1 cellular context compared by ENCODE assay signal in genomic region chr6:138258991-138259390, GRCh38.
A peak's percentile ranks its signal among the peaks of the same experiment; 100 is the strongest.
TF ChIP-seq lines count a peak whose summit lies in the region.

No MANE protein-coding gene starts in this region.

TF ChIP-seq in HepG2, 621 proteins besides CTCF, POLR2A, EP300 and RAD21 (continued from another document and continues in another):
- TF ChIP-seq, protein P1, sequence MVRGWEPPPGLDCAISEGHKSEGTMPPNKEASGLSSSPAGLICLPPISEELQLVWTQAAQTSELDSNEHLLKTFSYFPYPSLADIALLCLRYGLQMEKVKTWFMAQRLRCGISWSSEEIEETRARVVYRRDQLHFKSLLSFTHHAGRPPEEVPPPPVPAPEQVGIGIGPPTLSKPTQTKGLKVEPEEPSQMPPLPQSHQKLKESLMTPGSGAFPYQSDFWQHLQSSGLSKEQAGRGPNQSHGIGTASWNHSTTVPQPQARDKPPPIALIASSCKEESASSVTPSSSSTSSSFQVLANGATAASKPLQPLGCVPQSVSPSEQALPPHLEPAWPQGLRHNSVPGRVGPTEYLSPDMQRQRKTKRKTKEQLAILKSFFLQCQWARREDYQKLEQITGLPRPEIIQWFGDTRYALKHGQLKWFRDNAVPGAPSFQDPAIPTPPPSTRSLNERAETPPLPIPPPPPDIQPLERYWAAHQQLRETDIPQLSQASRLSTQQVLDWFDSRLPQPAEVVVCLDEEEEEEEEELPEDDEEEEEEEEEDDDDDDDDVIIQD (CRISPR knock-in tag; IDR thresholded peaks at IDR 0.05; ENCODE audit: low read depth): peak; percentile 81
- TF ChIP-seq BCL6 (CRISPR knock-in tag; IDR thresholded peaks at IDR 0.05): 0 out of 2 replicates have a peak, but pooled peaks have one; percentile 41
- TF ChIP-seq SAP130 (CRISPR knock-in tag; IDR thresholded peaks at IDR 0.05; ENCODE audit: low read depth): peak; percentile 79
- no peak for TF ChIP-seq HNRNPK (IDR thresholded peaks at IDR 0.05; ENCODE audit: low read depth, low read length, poor library complexity, severe bottlenecking)
- TF ChIP-seq TFAP4 (IDR thresholded peaks at IDR 0.05; ENCODE audit: borderline replicate concordance, low read depth): peak; percentile 13; the same call in 1 of the 2 replicates
- no peak for TF ChIP-seq ZMAT5 (CRISPR knock-in tag; IDR thresholded peaks at IDR 0.05; ENCODE audit: borderline replicate concordance, low read depth)
- TF ChIP-seq ZNF350 (CRISPR knock-in tag; IDR thresholded peaks at IDR 0.05; ENCODE audit: borderline replicate concordance, low read depth): no peak
- TF ChIP-seq KDM6A (CRISPR knock-in tag; IDR thresholded peaks at IDR 0.05; ENCODE audit: low read depth): 0 out of 2 replicates have a peak, but pooled peaks have one; percentile 20
- peak; percentile 72; the same call in 1 of the 2 replicates for TF ChIP-seq RXRB (CRISPR knock-in tag; IDR thresholded peaks at IDR 0.05; ENCODE audit: borderline replicate concordance)
- peak; percentile 86 for TF ChIP-seq SOX5 (CRISPR knock-in tag; IDR thresholded peaks at IDR 0.05; ENCODE audit: borderline replicate concordance)
- TF ChIP-seq ZFP36L2 (CRISPR knock-in tag; IDR thresholded peaks at IDR 0.05): no peak
- no peak for TF ChIP-seq CENPX (CRISPR knock-in tag; IDR thresholded peaks at IDR 0.05)
- peak; percentile 73 for TF ChIP-seq SALL1 (CRISPR knock-in tag; IDR thresholded peaks at IDR 0.05)
- TF ChIP-seq RFX3 (CRISPR knock-in tag; IDR thresholded peaks at IDR 0.05): 0 out of 2 replicates have a peak, but pooled peaks have one; percentile 34
- TF ChIP-seq GMEB1 (CRISPR knock-in tag; IDR thresholded peaks at IDR 0.05; ENCODE audit: borderline replicate concordance): no peak
- peak; percentile 48; the same call in 1 of the 2 replicates for TF ChIP-seq IRF2 (CRISPR knock-in tag; IDR thresholded peaks at IDR 0.05)
- TF ChIP-seq MED1 (CRISPR knock-in tag; IDR thresholded peaks at IDR 0.05): peak; percentile 69
- TF ChIP-seq, protein P2, sequence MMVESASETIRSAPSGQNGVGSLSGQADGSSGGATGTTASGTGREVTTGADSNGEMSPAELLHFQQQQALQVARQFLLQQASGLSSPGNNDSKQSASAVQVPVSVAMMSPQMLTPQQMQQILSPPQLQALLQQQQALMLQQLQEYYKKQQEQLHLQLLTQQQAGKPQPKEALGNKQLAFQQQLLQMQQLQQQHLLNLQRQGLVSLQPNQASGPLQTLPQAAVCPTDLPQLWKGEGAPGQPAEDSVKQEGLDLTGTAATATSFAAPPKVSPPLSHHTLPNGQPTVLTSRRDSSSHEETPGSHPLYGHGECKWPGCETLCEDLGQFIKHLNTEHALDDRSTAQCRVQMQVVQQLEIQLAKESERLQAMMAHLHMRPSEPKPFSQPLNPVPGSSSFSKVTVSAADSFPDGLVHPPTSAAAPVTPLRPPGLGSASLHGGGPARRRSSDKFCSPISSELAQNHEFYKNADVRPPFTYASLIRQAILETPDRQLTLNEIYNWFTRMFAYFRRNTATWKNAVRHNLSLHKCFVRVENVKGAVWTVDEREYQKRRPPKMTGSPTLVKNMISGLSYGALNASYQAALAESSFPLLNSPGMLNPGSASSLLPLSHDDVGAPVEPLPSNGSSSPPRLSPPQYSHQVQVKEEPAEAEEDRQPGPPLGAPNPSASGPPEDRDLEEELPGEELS (CRISPR knock-in tag; IDR thresholded peaks at IDR 0.05): peak; percentile 79
- TF ChIP-seq TEAD3 (CRISPR knock-in tag; optimal IDR thresholded peaks at IDR 0.05; ENCODE audit: borderline replicate concordance): peak; percentile 93
- peak; percentile 82 for TF ChIP-seq FOXA3 (CRISPR knock-in tag; IDR thresholded peaks at IDR 0.05)
- no peak for TF ChIP-seq SIX4 (CRISPR knock-in tag; IDR thresholded peaks at IDR 0.05)
- no peak for TF ChIP-seq NFRKB (IDR thresholded peaks at IDR 0.05)
- TF ChIP-seq ZNF609 (CRISPR knock-in tag; IDR thresholded peaks at IDR 0.05; ENCODE audit: borderline replicate concordance): peak; percentile 62; the same call in 1 of the 2 replicates
- peak; percentile 77 for TF ChIP-seq ZNF614 (CRISPR knock-in tag; IDR thresholded peaks at IDR 0.05; ENCODE audit: borderline replicate concordance)
- 0 out of 2 replicates have a peak, but pooled peaks have one; percentile 41 for TF ChIP-seq ZNF556 (CRISPR knock-in tag; IDR thresholded peaks at IDR 0.05; ENCODE audit: borderline replicate concordance)
- TF ChIP-seq NFIC (IDR thresholded peaks at IDR 0.05; ENCODE audit: low read length): peak; percentile 36; the same call in 1 of the 2 replicates
- TF ChIP-seq ETV5 (CRISPR knock-in tag; IDR thresholded peaks at IDR 0.05; ENCODE audit: borderline replicate concordance): peak; percentile 78; the same call in 1 of the 2 replicates
- TF ChIP-seq, protein P3, sequence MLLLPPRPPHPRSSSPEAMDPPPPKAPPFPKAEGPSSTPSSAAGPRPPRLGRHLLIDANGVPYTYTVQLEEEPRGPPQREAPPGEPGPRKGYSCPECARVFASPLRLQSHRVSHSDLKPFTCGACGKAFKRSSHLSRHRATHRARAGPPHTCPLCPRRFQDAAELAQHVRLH (CRISPR knock-in tag; IDR thresholded peaks at IDR 0.05; ENCODE audit: borderline replicate concordance, low read depth): peak; percentile 82; the same call in 1 of the 2 replicates
- TF ChIP-seq, protein P4, sequence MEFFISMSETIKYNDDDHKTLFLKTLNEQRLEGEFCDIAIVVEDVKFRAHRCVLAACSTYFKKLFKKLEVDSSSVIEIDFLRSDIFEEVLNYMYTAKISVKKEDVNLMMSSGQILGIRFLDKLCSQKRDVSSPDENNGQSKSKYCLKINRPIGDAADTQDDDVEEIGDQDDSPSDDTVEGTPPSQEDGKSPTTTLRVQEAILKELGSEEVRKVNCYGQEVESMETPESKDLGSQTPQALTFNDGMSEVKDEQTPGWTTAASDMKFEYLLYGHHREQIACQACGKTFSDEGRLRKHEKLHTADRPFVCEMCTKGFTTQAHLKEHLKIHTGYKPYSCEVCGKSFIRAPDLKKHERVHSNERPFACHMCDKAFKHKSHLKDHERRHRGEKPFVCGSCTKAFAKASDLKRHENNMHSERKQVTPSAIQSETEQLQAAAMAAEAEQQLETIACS (CRISPR knock-in tag; IDR thresholded peaks at IDR 0.05): no peak
- peak; percentile 79 for TF ChIP-seq RARA (CRISPR knock-in tag; IDR thresholded peaks at IDR 0.05)
- no peak for TF ChIP-seq ZNF777 (CRISPR knock-in tag; IDR thresholded peaks at IDR 0.05)
- TF ChIP-seq ZHX2 (IDR thresholded peaks at IDR 0.05; ENCODE audit: low read depth): no peak
- TF ChIP-seq ZHX2 (CRISPR knock-in tag; IDR thresholded peaks at IDR 0.05; ENCODE audit: borderline replicate concordance): no peak
- TF ChIP-seq PAXIP1 (CRISPR knock-in tag; conservative IDR thresholded peaks at IDR 0.05): peak; percentile 85
